In the genomic region with DNA sequence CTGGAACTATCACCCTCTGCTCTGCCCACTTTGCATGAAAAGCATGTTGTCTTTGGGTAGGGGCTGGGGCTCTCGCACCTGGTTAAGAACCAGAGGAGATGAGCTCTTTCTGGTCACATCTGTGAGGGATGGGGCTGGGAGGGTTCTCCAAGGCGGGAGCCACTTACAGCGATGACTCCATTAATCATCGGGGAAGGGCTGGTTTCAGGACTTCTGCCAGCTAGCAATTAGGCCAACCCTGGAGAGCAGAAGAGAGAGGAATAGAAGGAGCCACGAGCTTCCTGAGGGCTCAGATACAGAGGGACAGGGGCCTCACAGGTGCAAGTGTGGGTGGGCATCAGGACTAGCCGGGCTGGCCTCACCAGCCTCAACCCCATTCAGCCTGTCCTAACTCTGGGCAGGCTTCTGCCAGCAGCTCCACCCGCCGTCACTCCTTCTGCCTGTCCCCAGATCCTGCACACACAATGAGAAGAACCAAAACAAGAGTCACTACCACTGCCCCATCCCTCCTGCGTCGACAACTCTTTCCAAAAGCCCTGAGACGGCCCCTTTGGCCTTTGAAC, we compare ENCODE assay signal across 10 cellular contexts. TPM values are rescaled to one million over a fixed set of nuclear protein-coding genes. Genes with fewer than 3 reads are reported as not detected.
DNase-seq lines count a peak whose midpoint lies in the region; ATAC-seq and TF ChIP-seq lines count a peak whose summit lies in the region.
"Had no signal": no experiment of that assay in that cellular context is flagged by ENCODE, and none has a peak within 500 bp of the region (broad histone marks: within the 10 kb centered on the region; RNA-seq: fewer than 3 reads in every experiment).

No MANE protein-coding gene starts in this region.

- 34 to 42% (median 39%) methylated on average over 9 to 11 of the region's 11 CpGs for WGBS in heart left ventricle, 4 donors
- WGBS in spleen, 5 donors = 70 to 79% (median 74%) methylated on average over 11 of the region's 11 CpGs

- no peaks in the 10 kb centered on the region for H3K9me3 ChIP-seq in heart left ventricle
- H3K9me3 ChIP-seq in spleen = no peaks in the 10 kb centered on the region

- H3K36me3 ChIP-seq in heart left ventricle (peaks cover 0 to 34% (median 25%) of the 10 kb centered on the region in 9 donors), spleen (no peaks in the 10 kb centered on the region)

- H3K27ac ChIP-seq in heart left ventricle (peak overlapping the region; percentile 70 to 94 (median 83)), spleen (no peak overlapping the region)

- intact Hi-C loops in heart left ventricle (cut with DNase I) = no loop called here
- intact Hi-C loops in spleen (cut with DNase I; ENCODE audit: low total_unique reads) = no loop called here

- peak; percentile 79 for DNase-seq in H4 (ENCODE audit: low spot score)
- peak; percentile 91 for DNase-seq in RPMI7951 (ENCODE audit: low read depth)
- peak in 4 of 5 donors; percentile 14 to 60 (median 42) for DNase-seq in heart left ventricle
- peak; percentile 46 for DNase-seq in spleen
- DNase-seq: activated CD4-positive, alpha-beta T cell treated with anti-CD3 and anti-CD28 coated beads for 1 hour; KG1 had no signal

- TF ChIP-seq POLR2A in heart left ventricle (IDR thresholded peaks at IDR 0.05) = no peak
- TF ChIP-seq POLR2A in spleen (IDR thresholded peaks at IDR 0.05) = no peak

- H3K4me1 ChIP-seq in heart left ventricle (peaks cover 19 to 90% (median 71%) of the 10 kb centered on the region in 12 donors), spleen (no peaks in the 10 kb centered on the region)

- ATAC-seq in heart left ventricle (peak in 2 of 4 donors; percentile 1 to 21), GM18870 (IDR thresholded peaks at IDR 0.05; ENCODE audit: unreplicated experiment) (no peak), GM18858 (IDR thresholded peaks at IDR 0.05; ENCODE audit: unreplicated experiment) (no peak), GM21825 (IDR thresholded peaks at IDR 0.05; ENCODE audit: unreplicated experiment) (no peak)

- no peaks in the 10 kb centered on the region for H3K27me3 ChIP-seq in heart left ventricle
- H3K27me3 ChIP-seq in spleen (replicated peaks in 1 of 7) = no peaks in the 10 kb centered on the region

- H3K4me3 ChIP-seq in heart left ventricle = peak overlapping the region in 1 of 12 donors; percentile 6
- no peak overlapping the region for H3K4me3 ChIP-seq in spleen

- no peak for TF ChIP-seq CTCF in heart left ventricle (IDR thresholded peaks at IDR 0.05)
- no peak for TF ChIP-seq CTCF in spleen (IDR thresholded peaks at IDR 0.05 in 8 of 11, conservative IDR thresholded peaks at IDR 0.05 in 3 of 11)

RNA-seq across cellular contexts. Expression of a gene that starts 8.4 kb away (rescaled TPM):
- total RNA-seq in H4 (2014; rRNA removed; shearing (Covaris generic)) = 1.4 and 1.7 TPM in 2 replicates
- 68.7 and 70.4 TPM in 2 replicates for total RNA-seq in RPMI7951 (2014; rRNA removed; shearing (Covaris generic))
- total RNA-seq in heart left ventricle = 100 to 1,000 TPM; 113 to 420 (median 206) TPM
- 100 to 1,000 TPM; 220 to 256 TPM for polyA plus RNA-seq in heart left ventricle
- total RNA-seq in spleen = 10 to 100 TPM; 17.1 to 32.7 (median 23.2) TPM
- 10 to 100 TPM in 2 of 3 donors, 1 to 10 TPM in 1; 4.4 to 34.3 (median 16.2) TPM for polyA plus RNA-seq in spleen

RNA-seq across cellular contexts. Expression of a gene that starts 43.7 kb away (rescaled TPM):
- total RNA-seq in H4 (2014; rRNA removed; shearing (Covaris generic)) = not detected in 2 replicates
- not detected in 2 replicates for total RNA-seq in RPMI7951 (2014; rRNA removed; shearing (Covaris generic))
- total RNA-seq in heart left ventricle (not detected), spleen (not detected)
- polyA plus RNA-seq in heart left ventricle (not detected), spleen (not detected)
- total RNA-seq: activated naive CD8-positive, alpha-beta T cell treated with anti-CD3 and anti-CD28 coated beads, Interleukin-2, amount 10 ng/mL, durations not matched to agents 7 days and 5 days had no signal

Comparison
In these comparisons a context has a peak if more than half of its experiments do, and no peak if none do; other contexts are left out.
1. H3K27ac ChIP-seq: peak in heart left ventricle (12 of 12); none in spleen (0 of 8).
2. Peak in every context shown above with its lines, with median percentiles within 50 percentile points of each other: DNase-seq.